In the genomic region with DNA sequence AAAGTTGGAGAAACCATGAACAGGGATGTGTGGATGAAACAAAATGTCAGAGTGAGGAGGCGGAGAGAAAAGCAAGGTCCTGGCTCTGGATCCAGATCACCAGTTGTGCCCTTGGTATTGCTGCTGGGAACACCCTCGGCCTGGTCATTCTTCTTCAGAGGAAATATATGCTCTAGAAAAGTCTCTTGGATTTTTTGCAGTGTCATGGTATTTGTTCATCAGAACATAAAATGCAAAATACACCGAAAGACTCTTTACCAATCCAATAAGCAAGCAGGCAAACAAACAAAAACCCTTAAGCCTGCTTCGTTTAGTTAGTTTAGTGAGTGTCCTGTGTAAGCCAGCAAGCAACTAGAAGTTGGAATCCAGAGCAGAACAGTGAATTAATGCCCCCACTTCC, we compare ENCODE assay signal across 3 cellular contexts.
TF ChIP-seq lines count a peak whose summit lies in the region.

No MANE protein-coding gene starts in this region.

TF ChIP-seq in A549, 52 proteins besides CTCF, POLR2A, EP300 and RAD21:
- TF ChIP-seq MAFK (IDR thresholded peaks at IDR 0.05; ENCODE audit: partially characterized antibody), result peak; percentile 61
- TF ChIP-seq, protein P1, sequence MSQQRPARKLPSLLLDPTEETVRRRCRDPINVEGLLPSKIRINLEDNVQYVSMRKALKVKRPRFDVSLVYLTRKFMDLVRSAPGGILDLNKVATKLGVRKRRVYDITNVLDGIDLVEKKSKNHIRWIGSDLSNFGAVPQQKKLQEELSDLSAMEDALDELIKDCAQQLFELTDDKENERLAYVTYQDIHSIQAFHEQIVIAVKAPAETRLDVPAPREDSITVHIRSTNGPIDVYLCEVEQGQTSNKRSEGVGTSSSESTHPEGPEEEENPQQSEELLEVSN (IDR thresholded peaks at IDR 0.05; ENCODE audit: borderline replicate concordance, low read depth), result no peak
- TF ChIP-seq RCOR1 (IDR thresholded peaks at IDR 0.05; ENCODE audit: low read depth, low read length), result no peak
- TF ChIP-seq NFE2L2 (conservative IDR thresholded peaks at IDR 0.05; ENCODE audit: low read length), result 0 out of 2 replicates have a peak, but pooled peaks have one; percentile 7
TF ChIP-seq in A549: peak in this region for 2.

TF ChIP-seq in GM23338, 12 proteins besides CTCF, POLR2A, EP300 and RAD21:
- TF ChIP-seq EZH2 (IDR thresholded peaks at IDR 0.05; ENCODE audit: low read depth, unreplicated experiment), result no peak

TF ChIP-seq in H1, 55 proteins besides CTCF, POLR2A, EP300 and RAD21 (continued from another document):
- TF ChIP-seq, protein P2, sequence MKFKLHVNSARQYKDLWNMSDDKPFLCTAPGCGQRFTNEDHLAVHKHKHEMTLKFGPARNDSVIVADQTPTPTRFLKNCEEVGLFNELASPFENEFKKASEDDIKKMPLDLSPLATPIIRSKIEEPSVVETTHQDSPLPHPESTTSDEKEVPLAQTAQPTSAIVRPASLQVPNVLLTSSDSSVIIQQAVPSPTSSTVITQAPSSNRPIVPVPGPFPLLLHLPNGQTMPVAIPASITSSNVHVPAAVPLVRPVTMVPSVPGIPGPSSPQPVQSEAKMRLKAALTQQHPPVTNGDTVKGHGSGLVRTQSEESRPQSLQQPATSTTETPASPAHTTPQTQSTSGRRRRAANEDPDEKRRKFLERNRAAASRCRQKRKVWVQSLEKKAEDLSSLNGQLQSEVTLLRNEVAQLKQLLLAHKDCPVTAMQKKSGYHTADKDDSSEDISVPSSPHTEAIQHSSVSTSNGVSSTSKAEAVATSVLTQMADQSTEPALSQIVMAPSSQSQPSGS (IDR thresholded peaks at IDR 0.05; ENCODE audit: low read length), result no peak
- TF ChIP-seq, protein P3, sequence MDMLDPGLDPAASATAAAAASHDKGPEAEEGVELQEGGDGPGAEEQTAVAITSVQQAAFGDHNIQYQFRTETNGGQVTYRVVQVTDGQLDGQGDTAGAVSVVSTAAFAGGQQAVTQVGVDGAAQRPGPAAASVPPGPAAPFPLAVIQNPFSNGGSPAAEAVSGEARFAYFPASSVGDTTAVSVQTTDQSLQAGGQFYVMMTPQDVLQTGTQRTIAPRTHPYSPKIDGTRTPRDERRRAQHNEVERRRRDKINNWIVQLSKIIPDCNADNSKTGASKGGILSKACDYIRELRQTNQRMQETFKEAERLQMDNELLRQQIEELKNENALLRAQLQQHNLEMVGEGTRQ (IDR thresholded peaks at IDR 0.05; ENCODE audit: low read length), result no peak
- no peak for TF ChIP-seq RXRA (IDR thresholded peaks at IDR 0.05; ENCODE audit: insufficient read depth, low read depth, low read length)
- no peak for TF ChIP-seq ZNF274 (IDR thresholded peaks at IDR 0.05; ENCODE audit: borderline replicate concordance, extremely low read depth, low read length)
- no peak for TF ChIP-seq YY1 (IDR thresholded peaks at IDR 0.05; ENCODE audit: low read depth, low read length)
- no peak for TF ChIP-seq TBP (IDR thresholded peaks at IDR 0.05; ENCODE audit: low read depth, low read length)
- no peak for TF ChIP-seq SIX5 (IDR thresholded peaks at IDR 0.05; ENCODE audit: low read depth, low read length)
- no peak for TF ChIP-seq BRCA1 (IDR thresholded peaks at IDR 0.05; ENCODE audit: low read depth, low read length)
- no peak for TF ChIP-seq FOSL1 (IDR thresholded peaks at IDR 0.05; ENCODE audit: insufficient read depth, low read depth, low read length)
- no peak for TF ChIP-seq NRF1 (IDR thresholded peaks at IDR 0.05; ENCODE audit: low read depth, low read length)
- TF ChIP-seq TAF7 (optimal IDR thresholded peaks at IDR 0.05; ENCODE audit: borderline replicate concordance, low read depth, low read length), result no peak
- no peak for TF ChIP-seq SAP30 (IDR thresholded peaks at IDR 0.05; ENCODE audit: insufficient read depth, insufficient replicate concordance, low read length)
- no peak for TF ChIP-seq TEAD4 (IDR thresholded peaks at IDR 0.05; ENCODE audit: low read depth, low read length)
- TF ChIP-seq SP1 (IDR thresholded peaks at IDR 0.05; ENCODE audit: low read depth, low read length), result no peak
- no peak for TF ChIP-seq CBX5 (IDR thresholded peaks at IDR 0.05; ENCODE audit: low read depth, low read length)
